Comparison of ENCODE assay signal across 11 cellular contexts in the genomic region with DNA sequence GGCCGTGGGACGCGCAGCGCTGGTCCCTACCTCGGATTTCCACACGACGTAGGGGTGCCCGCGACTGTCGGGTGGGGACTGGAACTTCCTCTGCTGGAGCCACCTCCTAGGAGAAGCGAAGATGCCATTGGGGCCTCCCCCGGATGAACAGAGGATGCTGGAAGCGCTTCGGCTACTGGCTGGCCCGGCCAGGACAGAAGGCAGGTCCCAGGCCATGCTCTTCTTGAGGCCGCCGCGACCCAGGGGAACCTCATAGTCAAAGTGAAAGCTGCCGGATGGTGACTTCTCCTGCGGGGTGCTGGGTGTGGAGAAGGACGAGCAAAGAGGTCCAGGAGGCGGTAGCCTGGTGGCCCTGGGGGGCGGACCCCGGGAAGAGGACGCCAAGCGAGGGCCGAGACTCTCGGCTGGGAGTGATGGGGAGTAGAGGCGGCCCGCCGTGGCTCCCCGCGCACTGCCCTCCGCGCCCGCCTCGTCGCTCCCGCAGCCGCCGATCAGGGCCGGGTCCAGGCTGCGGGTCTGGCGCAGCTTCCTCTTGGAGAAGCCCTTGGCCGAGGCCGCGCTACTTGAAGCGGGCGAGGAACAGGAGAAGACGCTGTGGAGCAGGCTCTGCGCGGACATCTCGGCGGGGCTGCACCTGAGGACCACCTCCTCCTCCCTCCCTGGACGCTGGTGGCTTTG. TPM values are rescaled to one million over a fixed set of nuclear protein-coding genes. Genes with fewer than 3 reads are reported as not detected.
A peak's percentile ranks its signal among the peaks of the same experiment; 100 is the strongest.
DNase-seq lines count a peak whose midpoint lies in the region; ATAC-seq and TF ChIP-seq lines count a peak whose summit lies in the region.
"Had no signal": no experiment of that assay in that cellular context is flagged by ENCODE, and none has a peak within 500 bp of the region (broad histone marks: within the 10 kb centered on the region; RNA-seq: fewer than 3 reads in every experiment).

No MANE protein-coding gene starts in this region.

- no peak overlapping the region for H3K27ac Mint-ChIP-seq in endodermal cell
- no peak overlapping the region for H3K27ac Mint-ChIP-seq in mesothelial cell of epicardium
- H3K27ac Mint-ChIP-seq in activated CD8-positive, alpha-beta memory T cell treated with anti-CD3 and anti-CD28 coated beads, Interleukin-2, amount 10 ng/mL, durations not matched to agents 7 days and 5 days, result no peak overlapping the region
- H3K27ac Mint-ChIP-seq: CD4-positive, alpha-beta memory T cell had no signal

- H3K9me3 ChIP-seq in endodermal cell (ENCODE audit: control insufficient read depth, low read length) (no peaks in the 10 kb centered on the region), uterus (no peaks in the 10 kb centered on the region)
- H3K9me3 ChIP-seq: neutrophil had no signal

- TF ChIP-seq POLR2A in uterus (IDR thresholded peaks at IDR 0.05), result no peak

- H3K4me1 Mint-ChIP-seq in endodermal cell, result no peaks in the 10 kb centered on the region
- peaks cover 9% of the 10 kb centered on the region for H3K4me1 Mint-ChIP-seq in mesothelial cell of epicardium
- no peaks in the 10 kb centered on the region for H3K4me1 Mint-ChIP-seq in activated CD8-positive, alpha-beta memory T cell treated with anti-CD3 and anti-CD28 coated beads, Interleukin-2, amount 10 ng/mL, durations not matched to agents 7 days and 5 days

- DNase-seq in Right ventricle myocardium inferior (ENCODE audit: missing footprints) (no peak), cardiac septum (ENCODE audit: low spot score) (no peak), endodermal cell (peak; percentile 61), mesothelial cell of epicardium (ENCODE audit: low spot score in 2 of 2, unreplicated experiment in 2 of 2) (no peak), uterus (peak; percentile 26 to 28), NCI-H2081 (lab: John Stamatoyannopoulos, UW) (no peak)
- DNase-seq in activated CD8-positive, alpha-beta memory T cell treated with anti-CD3 and anti-CD28 coated beads, Interleukin-2, amount 10 ng/mL, durations not matched to agents 7 days and 5 days, result no peak
- no peak for DNase-seq in stimulated activated CD4-positive, alpha-beta T cell treated with anti-CD3 and anti-CD28 coated beads, Interleukin-4, amount 100 ng/mL, for 1 hour
- DNase-seq: CD4-positive, alpha-beta memory T cell; NCI-H82 had no signal

- no peak overlapping the region for H3K9ac ChIP-seq in endodermal cell (ENCODE audit: extremely low read depth, low read length, poor library complexity, severe bottlenecking)

- H3K36me3 Mint-ChIP-seq in endodermal cell (ENCODE audit: low read depth) (no peaks in the 10 kb centered on the region), mesothelial cell of epicardium (no peaks in the 10 kb centered on the region)
- no peaks in the 10 kb centered on the region for H3K36me3 Mint-ChIP-seq in activated CD8-positive, alpha-beta memory T cell treated with anti-CD3 and anti-CD28 coated beads, Interleukin-2, amount 10 ng/mL, durations not matched to agents 7 days and 5 days
- H3K36me3 Mint-ChIP-seq: CD4-positive, alpha-beta memory T cell had no signal

- peaks cover 95% of the 10 kb centered on the region for H3K27me3 Mint-ChIP-seq in endodermal cell (ENCODE audit: insufficient read depth)
- H3K27me3 Mint-ChIP-seq in mesothelial cell of epicardium (ENCODE audit: low read depth), result peaks cover 90% of the 10 kb centered on the region
- H3K27me3 Mint-ChIP-seq in activated CD8-positive, alpha-beta memory T cell treated with anti-CD3 and anti-CD28 coated beads, Interleukin-2, amount 10 ng/mL, durations not matched to agents 7 days and 5 days, result peaks cover 56% of the 10 kb centered on the region

- TF ChIP-seq CTCF in endodermal cell (conservative IDR thresholded peaks at IDR 0.05), result no peak
- TF ChIP-seq CTCF in mesothelial cell of epicardium (IDR thresholded peaks at IDR 0.05; ENCODE audit: unreplicated experiment), result no peak
- no peak for TF ChIP-seq CTCF in uterus (IDR thresholded peaks at IDR 0.05)

- CTCF ChIA-PET in activated CD8-positive, alpha-beta memory T cell treated with anti-CD3 and anti-CD28 coated beads, Interleukin-2, amount 10 ng/mL, durations not matched to agents 7 days and 5 days (lab: Charles Lee), result no interaction called here

- peaks cover 57% of the 10 kb centered on the region for H3K9me3 Mint-ChIP-seq in endodermal cell
- peaks cover 15% of the 10 kb centered on the region for H3K9me3 Mint-ChIP-seq in mesothelial cell of epicardium
- no peaks in the 10 kb centered on the region for H3K9me3 Mint-ChIP-seq in activated CD8-positive, alpha-beta memory T cell treated with anti-CD3 and anti-CD28 coated beads, Interleukin-2, amount 10 ng/mL, durations not matched to agents 7 days and 5 days (ENCODE audit: low read depth)
- H3K9me3 Mint-ChIP-seq: CD4-positive, alpha-beta memory T cell had no signal

- peak overlapping the region; percentile 61 for H3K4me3 Mint-ChIP-seq in endodermal cell
- peak overlapping the region; percentile 67 for H3K4me3 Mint-ChIP-seq in mesothelial cell of epicardium
- H3K4me3 Mint-ChIP-seq in activated CD8-positive, alpha-beta memory T cell treated with anti-CD3 and anti-CD28 coated beads, Interleukin-2, amount 10 ng/mL, durations not matched to agents 7 days and 5 days, result no peak overlapping the region

- 4% methylated on average over 53 of the region's 55 CpGs; no CpG with 5 or more reads in 1 of the 2 experiments for WGBS in endodermal cell (ENCODE audit: insufficient coverage in 1 of 2, insufficient read length in 1 of 2), 2 experiments

- H3K27me3 ChIP-seq in endodermal cell (ENCODE audit: control insufficient read depth, insufficient read depth, low read length, poor library complexity, severe bottlenecking), result peaks cover 90% of the 10 kb centered on the region
- no peaks in the 10 kb centered on the region for H3K27me3 ChIP-seq in uterus

- H3K4me1 ChIP-seq in endodermal cell (ENCODE audit: control insufficient read depth, insufficient read depth, low read length), result no peaks in the 10 kb centered on the region
- no peaks in the 10 kb centered on the region for H3K4me1 ChIP-seq in uterus

- ATAC-seq in Right ventricle myocardium inferior, result peak; percentile 9
- ATAC-seq in activated CD8-positive, alpha-beta memory T cell treated with anti-CD3 and anti-CD28 coated beads, Interleukin-2, amount 10 ng/mL, durations not matched to agents 7 days and 5 days, result no peak

- no peak overlapping the region for H3K27ac ChIP-seq in endodermal cell (ENCODE audit: low read depth, low read length)
- peak overlapping the region; percentile 81 to 91 for H3K27ac ChIP-seq in uterus
- H3K27ac ChIP-seq: neutrophil had no signal

- H3K4me3 ChIP-seq in endodermal cell (ENCODE audit: low read length), result peak overlapping the region; percentile 73
- peak overlapping the region; percentile 50 to 55 for H3K4me3 ChIP-seq in uterus

- intact Hi-C loops in Right ventricle myocardium inferior (cut with DNase I), result no loop called here
- intact Hi-C loops in cardiac septum (cut with DNase I), result no loop called here
- intact Hi-C loops in uterus (cut with DNase I; ENCODE audit: low total_unique reads), result no loop called here

- H3K36me3 ChIP-seq in endodermal cell (ENCODE audit: control insufficient read depth, insufficient read depth, low read length), result no peaks in the 10 kb centered on the region
- H3K36me3 ChIP-seq in uterus, result no peaks in the 10 kb centered on the region
- H3K36me3 ChIP-seq: neutrophil had no signal

RNA-seq across cellular contexts. Expression of gene ARHGAP6, which starts 1.4 kb away (rescaled TPM):
- total RNA-seq in Right ventricle myocardium inferior, result 3.8 TPM
- total RNA-seq in cardiac septum, result 4.8 TPM
- total RNA-seq in endodermal cell, result under 1 TPM; 0.48 to 0.73 TPM
- polyA plus RNA-seq in endodermal cell (2013, experiment 1 of 2), result 2.0 TPM
- polyA plus RNA-seq in endodermal cell (2013, experiment 2 of 2), result 2.4 TPM
- 5.3 to 5.6 TPM (median 5.4 TPM) in 3 replicates for total RNA-seq in mesothelial cell of epicardium
- total RNA-seq in uterus, result 10 to 100 TPM; 17.2 to 47.0 (median 21.6) TPM
- total RNA-seq in activated CD8-positive, alpha-beta memory T cell treated with anti-CD3 and anti-CD28 coated beads, Interleukin-2, amount 10 ng/mL, durations not matched to agents 7 days and 5 days, result not detected
- total RNA-seq: CD4-positive, alpha-beta memory T cell had no signal
- polyA plus RNA-seq: CD4-positive, alpha-beta memory T cell had no signal

Comparison
In these comparisons a context has a peak if more than half of its experiments do, and no peak if none do; other contexts are left out.
1. DNase-seq: peak in endodermal cell (single experiment) and uterus (2 of 2); none in Right ventricle myocardium inferior (single experiment), cardiac septum (single experiment), mesothelial cell of epicardium (0 of 2), NCI-H2081 (0 of 2), activated CD8-positive, alpha-beta memory T cell treated with anti-CD3 and anti-CD28 coated beads, Interleukin-2, amount 10 ng/mL, durations not matched to agents 7 days and 5 days (single experiment) and stimulated activated CD4-positive, alpha-beta T cell treated with anti-CD3 and anti-CD28 coated beads, Interleukin-4, amount 100 ng/mL, for 1 hour (single experiment).